In genomic region chr13:33224686-33225085, GRCh38 we compare ENCODE assay signal across 18 cellular contexts.
DNase-seq lines count a peak whose midpoint lies in the region; TF ChIP-seq lines count a peak whose summit lies in the region.
"Had no signal": no experiment of that assay in that cellular context is flagged by ENCODE, and none has a peak within 500 bp of the region (broad histone marks: within the 10 kb centered on the region; RNA-seq: fewer than 3 reads in every experiment).

No MANE protein-coding gene starts in this region.

- TF ChIP-seq CTCF in fibroblast of pulmonary artery (IDR thresholded peaks at IDR 0.05; ENCODE audit: low read length, missing control alignments) = no peak

- peaks cover 6% of the 10 kb centered on the region for H3K9me3 ChIP-seq in skeletal muscle satellite cell (replicated peaks; ENCODE audit: low read length)

- H3K4me1 ChIP-seq in skeletal muscle satellite cell (ENCODE audit: control insufficient read depth, insufficient read depth, low read length) = peaks cover 43% of the 10 kb centered on the region

- DNase-seq in astrocyte of the hippocampus (ENCODE audit: low read depth, low spot score) = peak; percentile 79
- peak; percentile 69 for DNase-seq in fibroblast of pulmonary artery (ENCODE audit: low read depth)
- DNase-seq in activated naive CD4-positive, alpha-beta T cell treated with Interleukin-2 at 50 U/mL for 16 hours = no peak
- DNase-seq in cardiac septum (ENCODE audit: low spot score) = no peak
- no peak for DNase-seq in COLO829 (ENCODE audit: low spot score)
- DNase-seq: C1 segment of cervical spinal cord, DMS79 treated with DMSO at 0.1 percent for 48 hours, H7, KG1, NCI-H1417 treated with DMSO at 0.1 percent for 48 hours, NCI-H187 treated with DMSO at 0.1 percent for 48 hours, NCI-H2227 treated with DMSO at 0.1 percent for 48 hours, NCI-H510A treated with DMSO at 0.1 percent for 48 hours, NCI-H82, SHP77 had no signal

- peak overlapping the region; percentile 26 for H3K9ac ChIP-seq in skeletal muscle satellite cell (ENCODE audit: low read depth, low read length)

- no peak overlapping the region for H3K4me3 ChIP-seq in fibroblast of pulmonary artery (replicated peaks; ENCODE audit: low read depth, low read length)
- no peak overlapping the region for H3K4me3 ChIP-seq in skeletal muscle satellite cell (ENCODE audit: low read length)
- H3K4me3 ChIP-seq: SK-N-MC had no signal

- H3K27me3 ChIP-seq in skeletal muscle satellite cell (ENCODE audit: control insufficient read depth, insufficient read depth, low read length) = no peaks in the 10 kb centered on the region

- peaks cover 36% of the 10 kb centered on the region for H3K36me3 ChIP-seq in skeletal muscle satellite cell (ENCODE audit: insufficient read depth, low read length)

- no peak for TF ChIP-seq EP300 in Ishikawa (IDR thresholded peaks at IDR 0.05; ENCODE audit: borderline replicate concordance)

- TF ChIP-seq RAD21 in Ishikawa (IDR thresholded peaks at IDR 0.05; ENCODE audit: low read depth) = no peak

- no peak overlapping the region for H3K4me2 ChIP-seq in skeletal muscle satellite cell (ENCODE audit: low read length)

- intact Hi-C loops in cardiac septum (cut with DNase I) = loop anchor here (5.0 kb wide), 1 partner anchor 318 kb away; no protein-coding TSS in a partner anchor

TF ChIP-seq in Ishikawa, 13 proteins besides CTCF, POLR2A, EP300 and RAD21:
- TF ChIP-seq TCF12 (IDR thresholded peaks at IDR 0.05; ENCODE audit: low read depth) (no peak), TEAD4 (IDR thresholded peaks at IDR 0.05) (no peak), REST (IDR thresholded peaks at IDR 0.05; ENCODE audit: low read depth) (peak; percentile 48; the same call in 1 of the 2 replicates), FOXM1 (IDR thresholded peaks at IDR 0.05; ENCODE audit: borderline replicate concordance, low read depth) (no peak)
- TF ChIP-seq, protein P1, sequence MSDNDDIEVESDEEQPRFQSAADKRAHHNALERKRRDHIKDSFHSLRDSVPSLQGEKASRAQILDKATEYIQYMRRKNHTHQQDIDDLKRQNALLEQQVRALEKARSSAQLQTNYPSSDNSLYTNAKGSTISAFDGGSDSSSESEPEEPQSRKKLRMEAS (IDR thresholded peaks at IDR 0.05) = no peak

Comparison
In these comparisons a context has a peak if more than half of its experiments do, and no peak if none do; other contexts are left out.
1. DNase-seq: peak in astrocyte of the hippocampus (single experiment) and fibroblast of pulmonary artery (single experiment); none in activated naive CD4-positive, alpha-beta T cell treated with Interleukin-2 at 50 U/mL for 16 hours (single experiment), cardiac septum (single experiment) and COLO829 (single experiment).